In the genomic region with DNA sequence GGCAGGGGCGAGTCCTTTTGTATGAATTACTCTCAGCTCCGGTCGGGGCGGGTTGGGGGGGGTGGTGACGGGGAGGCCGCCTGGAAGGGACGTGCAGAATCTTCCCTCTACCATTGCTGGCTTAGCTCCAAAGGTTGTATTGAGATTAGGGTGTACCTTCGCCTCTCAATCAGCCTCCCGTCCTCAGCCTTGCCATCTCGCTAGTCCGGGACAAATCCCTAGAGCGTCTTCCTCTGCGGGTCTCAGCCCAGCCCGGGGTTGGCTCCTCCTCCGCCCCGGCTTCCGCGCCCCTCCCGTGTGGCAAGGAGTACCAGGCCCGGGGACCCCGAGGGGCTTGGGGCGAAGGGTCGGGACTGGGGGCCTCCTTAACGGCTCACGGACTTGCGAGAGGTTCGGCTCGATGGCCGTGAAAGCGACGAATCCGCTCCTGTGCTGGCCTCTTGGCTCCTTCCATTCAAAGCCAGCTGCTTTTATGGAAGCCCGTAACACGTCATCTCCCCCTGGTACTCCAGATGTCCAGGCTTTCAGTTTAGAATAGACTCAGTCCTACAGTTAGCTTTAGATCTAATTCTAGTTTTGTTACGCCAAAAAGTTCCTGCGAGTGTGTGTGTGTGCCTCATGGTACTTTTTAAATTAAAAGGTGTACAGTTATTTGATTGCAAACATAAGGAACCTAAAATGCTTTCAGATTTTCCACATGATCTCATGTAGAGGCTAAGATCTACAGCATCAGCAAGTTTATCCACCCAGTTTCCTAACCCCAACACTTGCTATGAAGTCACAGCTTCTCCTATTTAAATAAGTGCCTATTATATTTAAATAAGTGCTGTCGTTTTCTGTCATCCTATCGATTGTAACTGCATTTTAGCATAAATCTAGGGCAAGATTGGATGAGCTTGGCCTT, we compare ENCODE assay signal across 2 cellular contexts.
TF ChIP-seq lines count a peak whose summit lies in the region.

No MANE protein-coding gene starts in this region.

TF ChIP-seq in WTC11, 78 proteins besides CTCF, POLR2A, EP300 and RAD21 (continues in another document):
- 0 out of 2 replicates have a peak, but pooled peaks have one; percentile 81 for TF ChIP-seq KAT7 (CRISPR knock-in tag; IDR thresholded peaks at IDR 0.05; ENCODE audit: borderline replicate concordance)
- TF ChIP-seq, protein P1, sequence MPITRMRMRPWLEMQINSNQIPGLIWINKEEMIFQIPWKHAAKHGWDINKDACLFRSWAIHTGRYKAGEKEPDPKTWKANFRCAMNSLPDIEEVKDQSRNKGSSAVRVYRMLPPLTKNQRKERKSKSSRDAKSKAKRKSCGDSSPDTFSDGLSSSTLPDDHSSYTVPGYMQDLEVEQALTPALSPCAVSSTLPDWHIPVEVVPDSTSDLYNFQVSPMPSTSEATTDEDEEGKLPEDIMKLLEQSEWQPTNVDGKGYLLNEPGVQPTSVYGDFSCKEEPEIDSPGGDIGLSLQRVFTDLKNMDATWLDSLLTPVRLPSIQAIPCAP (CRISPR knock-in tag; IDR thresholded peaks at IDR 0.05): 0 out of 2 replicates have a peak, but pooled peaks have one; percentile 27
- TF ChIP-seq, protein P2, sequence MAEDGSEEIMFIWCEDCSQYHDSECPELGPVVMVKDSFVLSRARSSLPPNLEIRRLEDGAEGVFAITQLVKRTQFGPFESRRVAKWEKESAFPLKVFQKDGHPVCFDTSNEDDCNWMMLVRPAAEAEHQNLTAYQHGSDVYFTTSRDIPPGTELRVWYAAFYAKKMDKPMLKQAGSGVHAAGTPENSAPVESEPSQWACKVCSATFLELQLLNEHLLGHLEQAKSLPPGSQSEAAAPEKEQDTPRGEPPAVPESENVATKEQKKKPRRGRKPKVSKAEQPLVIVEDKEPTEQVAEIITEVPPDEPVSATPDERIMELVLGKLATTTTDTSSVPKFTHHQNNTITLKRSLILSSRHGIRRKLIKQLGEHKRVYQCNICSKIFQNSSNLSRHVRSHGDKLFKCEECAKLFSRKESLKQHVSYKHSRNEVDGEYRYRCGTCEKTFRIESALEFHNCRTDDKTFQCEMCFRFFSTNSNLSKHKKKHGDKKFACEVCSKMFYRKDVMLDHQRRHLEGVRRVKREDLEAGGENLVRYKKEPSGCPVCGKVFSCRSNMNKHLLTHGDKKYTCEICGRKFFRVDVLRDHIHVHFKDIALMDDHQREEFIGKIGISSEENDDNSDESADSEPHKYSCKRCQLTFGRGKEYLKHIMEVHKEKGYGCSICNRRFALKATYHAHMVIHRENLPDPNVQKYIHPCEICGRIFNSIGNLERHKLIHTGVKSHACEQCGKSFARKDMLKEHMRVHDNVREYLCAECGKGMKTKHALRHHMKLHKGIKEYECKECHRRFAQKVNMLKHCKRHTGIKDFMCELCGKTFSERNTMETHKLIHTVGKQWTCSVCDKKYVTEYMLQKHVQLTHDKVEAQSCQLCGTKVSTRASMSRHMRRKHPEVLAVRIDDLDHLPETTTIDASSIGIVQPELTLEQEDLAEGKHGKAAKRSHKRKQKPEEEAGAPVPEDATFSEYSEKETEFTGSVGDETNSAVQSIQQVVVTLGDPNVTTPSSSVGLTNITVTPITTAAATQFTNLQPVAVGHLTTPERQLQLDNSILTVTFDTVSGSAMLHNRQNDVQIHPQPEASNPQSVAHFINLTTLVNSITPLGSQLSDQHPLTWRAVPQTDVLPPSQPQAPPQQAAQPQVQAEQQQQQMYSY (CRISPR knock-in tag; IDR thresholded peaks at IDR 0.05): 0 out of 2 replicates have a peak, but pooled peaks have one; percentile 32
- TF ChIP-seq, protein P3, sequence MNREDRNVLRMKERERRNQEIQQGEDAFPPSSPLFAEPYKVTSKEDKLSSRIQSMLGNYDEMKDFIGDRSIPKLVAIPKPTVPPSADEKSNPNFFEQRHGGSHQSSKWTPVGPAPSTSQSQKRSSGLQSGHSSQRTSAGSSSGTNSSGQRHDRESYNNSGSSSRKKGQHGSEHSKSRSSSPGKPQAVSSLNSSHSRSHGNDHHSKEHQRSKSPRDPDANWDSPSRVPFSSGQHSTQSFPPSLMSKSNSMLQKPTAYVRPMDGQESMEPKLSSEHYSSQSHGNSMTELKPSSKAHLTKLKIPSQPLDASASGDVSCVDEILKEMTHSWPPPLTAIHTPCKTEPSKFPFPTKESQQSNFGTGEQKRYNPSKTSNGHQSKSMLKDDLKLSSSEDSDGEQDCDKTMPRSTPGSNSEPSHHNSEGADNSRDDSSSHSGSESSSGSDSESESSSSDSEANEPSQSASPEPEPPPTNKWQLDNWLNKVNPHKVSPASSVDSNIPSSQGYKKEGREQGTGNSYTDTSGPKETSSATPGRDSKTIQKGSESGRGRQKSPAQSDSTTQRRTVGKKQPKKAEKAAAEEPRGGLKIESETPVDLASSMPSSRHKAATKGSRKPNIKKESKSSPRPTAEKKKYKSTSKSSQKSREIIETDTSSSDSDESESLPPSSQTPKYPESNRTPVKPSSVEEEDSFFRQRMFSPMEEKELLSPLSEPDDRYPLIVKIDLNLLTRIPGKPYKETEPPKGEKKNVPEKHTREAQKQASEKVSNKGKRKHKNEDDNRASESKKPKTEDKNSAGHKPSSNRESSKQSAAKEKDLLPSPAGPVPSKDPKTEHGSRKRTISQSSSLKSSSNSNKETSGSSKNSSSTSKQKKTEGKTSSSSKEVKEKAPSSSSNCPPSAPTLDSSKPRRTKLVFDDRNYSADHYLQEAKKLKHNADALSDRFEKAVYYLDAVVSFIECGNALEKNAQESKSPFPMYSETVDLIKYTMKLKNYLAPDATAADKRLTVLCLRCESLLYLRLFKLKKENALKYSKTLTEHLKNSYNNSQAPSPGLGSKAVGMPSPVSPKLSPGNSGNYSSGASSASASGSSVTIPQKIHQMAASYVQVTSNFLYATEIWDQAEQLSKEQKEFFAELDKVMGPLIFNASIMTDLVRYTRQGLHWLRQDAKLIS (CRISPR knock-in tag; IDR thresholded peaks at IDR 0.05; ENCODE audit: borderline replicate concordance): no peak
- 0 out of 2 replicates have a peak, but pooled peaks have one; percentile 8 for TF ChIP-seq GABPB1 (CRISPR knock-in tag; IDR thresholded peaks at IDR 0.05)
- no peak for TF ChIP-seq TCF7 (CRISPR knock-in tag; IDR thresholded peaks at IDR 0.05; ENCODE audit: low read depth)
- TF ChIP-seq ZNF232 (CRISPR knock-in tag; IDR thresholded peaks at IDR 0.05): 0 out of 2 replicates have a peak, but pooled peaks have one; percentile 36
- TF ChIP-seq JAZF1 (CRISPR knock-in tag; IDR thresholded peaks at IDR 0.05): no peak

TF ChIP-seq in H1, 55 proteins besides CTCF, POLR2A, EP300 and RAD21:
- TF ChIP-seq SAP30 (IDR thresholded peaks at IDR 0.05; ENCODE audit: insufficient read depth, insufficient replicate concordance, low read length) (no peak), POU5F1 (IDR thresholded peaks at IDR 0.05; ENCODE audit: low read depth, low read length) (no peak), RFX5 (IDR thresholded peaks at IDR 0.05; ENCODE audit: borderline replicate concordance, low read depth, low read length) (0 out of 2 replicates have a peak, but pooled peaks have one; percentile 14), JUND (IDR thresholded peaks at IDR 0.05; ENCODE audit: low read length) (peak; percentile 54; the same call in 1 of the 2 replicates), FOSL1 (IDR thresholded peaks at IDR 0.05; ENCODE audit: insufficient read depth, low read depth, low read length) (no peak), POLR2AphosphoS5 (IDR thresholded peaks at IDR 0.05; ENCODE audit: low read depth, low read length) (peak; percentile 78; the same call in 1 of the 2 replicates), PHF8 (conservative IDR thresholded peaks at IDR 0.05; ENCODE audit: low read depth, low read length) (peak; percentile 15; the same call in 1 of the 2 replicates), ASH2L (IDR thresholded peaks at IDR 0.05; ENCODE audit: low read length) (peak; percentile 46), KDM5A (IDR thresholded peaks at IDR 0.05; ENCODE audit: low read length) (no peak), CREB1 (IDR thresholded peaks at IDR 0.05) (peak; percentile 10; the same call in 1 of the 2 replicates), SP2 (IDR thresholded peaks at IDR 0.05; ENCODE audit: low read length) (peak; percentile 42), TCF12 (IDR thresholded peaks at IDR 0.05; ENCODE audit: low read depth, low read length) (no peak), CHD2 (IDR thresholded peaks at IDR 0.05; ENCODE audit: low read length) (peak; percentile 2; the same call in 1 of the 2 replicates), BACH1 (IDR thresholded peaks at IDR 0.05; ENCODE audit: low read length) (no peak), SIN3A (conservative IDR thresholded peaks at IDR 0.05 in 1 of 2, IDR thresholded peaks at IDR 0.05 in 1 of 2; ENCODE audit: low read depth in 1 of 2, low read length in 2 of 2) (peak in 1 of 2 experiments; percentile 31; a peak in 1 of 4 replicates), BRCA1 (IDR thresholded peaks at IDR 0.05; ENCODE audit: low read depth, low read length) (no peak)
